ENCODE assay signal across 17 cellular contexts in genomic region chr9:130111805-130112204, GRCh38. TPM values are rescaled to one million over a fixed set of nuclear protein-coding genes. Genes with fewer than 3 reads are reported as not detected.
DNase-seq lines count a peak whose midpoint lies in the region; ATAC-seq and TF ChIP-seq lines count a peak whose summit lies in the region.
"Had no signal": no experiment of that assay in that cellular context is flagged by ENCODE, and none has a peak within 500 bp of the region (broad histone marks: within the 10 kb centered on the region; RNA-seq: fewer than 3 reads in every experiment).

No MANE protein-coding gene starts in this region.

- peaks cover 31% of the 10 kb centered on the region for H3K4me1 Mint-ChIP-seq in activated T-helper 1 cell treated with anti-CD3 and anti-CD28 coated beads, Interleukin-12 subunit alpha, Interleukin-12 subunit beta, Interleukin-2, Interleukin-4 antibody, amounts not matched to agents 30 ng/mL and 10 ng/mL and 1 ng/mL, durations not matched to agents 14 hours and 24 hours and 36 hours (ENCODE audit: low read depth)
- H3K4me1 Mint-ChIP-seq in neural crest cell (peaks cover 5% of the 10 kb centered on the region), CD14-positive monocyte (peaks cover 5% of the 10 kb centered on the region)

- DNase-seq in NCI-H2227 (lab: John Stamatoyannopoulos, UW; ENCODE audit: unreplicated experiment) (peak; percentile 37), NCI-H2227 treated with DMSO at 0.1 percent for 48 hours (lab: John Stamatoyannopoulos, UW) (no peak), DMS153 (lab: John Stamatoyannopoulos, UW) (peak; percentile 39), neural crest cell (ENCODE audit: low read depth, low spot score) (no peak), CD14-positive monocyte (ENCODE audit: low spot score) (no peak), sciatic nerve (ENCODE audit: low spot score) (no peak)
- no peak for DNase-seq in activated T-helper 1 cell treated with anti-CD3 and anti-CD28 coated beads, Interleukin-12 subunit alpha, Interleukin-12 subunit beta, Interleukin-2, Interleukin-4 antibody, amounts not matched to agents 30 ng/mL and 10 ng/mL and 1 ng/mL, durations not matched to agents 14 hours and 24 hours and 36 hours (ENCODE audit: low spot score)
- DNase-seq in effector CD8-positive, alpha-beta T cell (lab: John Stamatoyannopoulos, UW) = no peak
- DNase-seq: activated CD4-positive, alpha-beta T cell treated with anti-CD3 and anti-CD28 coated beads for 1 hour; activated naive CD8-positive, alpha-beta T cell treated with anti-CD3 and anti-CD28 coated beads, Interleukin-2, amount 10 ng/mL, durations not matched to agents 7 days and 5 days; esophagus squamous epithelium; KG1; naive B cell; NCI-H446; SJCRH30; stimulated activated CD4-positive, alpha-beta T cell treated with anti-CD3 and anti-CD28 coated beads, Interleukin-15, amount 100 ng/mL, for 24 hours had no signal

- H3K4me3 Mint-ChIP-seq in activated T-helper 1 cell treated with anti-CD3 and anti-CD28 coated beads, Interleukin-12 subunit alpha, Interleukin-12 subunit beta, Interleukin-2, Interleukin-4 antibody, amounts not matched to agents 30 ng/mL and 10 ng/mL and 1 ng/mL, durations not matched to agents 14 hours and 24 hours and 36 hours = no peak overlapping the region
- H3K4me3 Mint-ChIP-seq in neural crest cell (no peak overlapping the region), CD14-positive monocyte (no peak overlapping the region)
- H3K4me3 Mint-ChIP-seq: activated naive CD8-positive, alpha-beta T cell treated with anti-CD3 and anti-CD28 coated beads, Interleukin-2, amount 10 ng/mL, durations not matched to agents 7 days and 5 days; naive B cell; stimulated activated naive CD8-positive, alpha-beta T cell treated with anti-CD3 and anti-CD28 coated beads, Interleukin-15, Interleukin-2, amounts not matched to agents 100 ng/mL and 50 ng/mL, for 24 hours had no signal

- H3K9me3 Mint-ChIP-seq in activated T-helper 1 cell treated with anti-CD3 and anti-CD28 coated beads, Interleukin-12 subunit alpha, Interleukin-12 subunit beta, Interleukin-2, Interleukin-4 antibody, amounts not matched to agents 30 ng/mL and 10 ng/mL and 1 ng/mL, durations not matched to agents 14 hours and 24 hours and 36 hours = no peaks in the 10 kb centered on the region
- H3K9me3 Mint-ChIP-seq in neural crest cell = no peaks in the 10 kb centered on the region
- no peaks in the 10 kb centered on the region for H3K9me3 Mint-ChIP-seq in CD14-positive monocyte
- H3K9me3 Mint-ChIP-seq: activated naive CD8-positive, alpha-beta T cell treated with anti-CD3 and anti-CD28 coated beads, Interleukin-2, amount 10 ng/mL, durations not matched to agents 7 days and 5 days; naive B cell; stimulated activated naive CD8-positive, alpha-beta T cell treated with anti-CD3 and anti-CD28 coated beads, Interleukin-15, Interleukin-2, amounts not matched to agents 100 ng/mL and 50 ng/mL, for 24 hours had no signal

- intact Hi-C loops in activated T-helper 1 cell treated with anti-CD3 and anti-CD28 coated beads, Interleukin-12 subunit alpha, Interleukin-12 subunit beta, Interleukin-2, Interleukin-4 antibody, amounts not matched to agents 30 ng/mL and 10 ng/mL and 1 ng/mL, durations not matched to agents 14 hours and 24 hours and 36 hours (cut with micrococcal nuclease) = no loop called here
- intact Hi-C loops in CD14-positive monocyte (cut with micrococcal nuclease) (no loop called here), sciatic nerve (cut with DNase I) (no loop called here)

- H3K27me3 Mint-ChIP-seq in activated T-helper 1 cell treated with anti-CD3 and anti-CD28 coated beads, Interleukin-12 subunit alpha, Interleukin-12 subunit beta, Interleukin-2, Interleukin-4 antibody, amounts not matched to agents 30 ng/mL and 10 ng/mL and 1 ng/mL, durations not matched to agents 14 hours and 24 hours and 36 hours (ENCODE audit: insufficient read depth) = no peaks in the 10 kb centered on the region
- H3K27me3 Mint-ChIP-seq in neural crest cell (ENCODE audit: low read depth) (no peaks in the 10 kb centered on the region), CD14-positive monocyte (ENCODE audit: low read depth in 3 of 3) (peaks cover 0 to 3% (median 0%) of the 10 kb centered on the region in 3 donors)
- H3K27me3 Mint-ChIP-seq: activated naive CD8-positive, alpha-beta T cell treated with anti-CD3 and anti-CD28 coated beads, Interleukin-2, amount 10 ng/mL, durations not matched to agents 7 days and 5 days; naive B cell; stimulated activated naive CD8-positive, alpha-beta T cell treated with anti-CD3 and anti-CD28 coated beads, Interleukin-15, Interleukin-2, amounts not matched to agents 100 ng/mL and 50 ng/mL, for 24 hours had no signal

- no peak for TF ChIP-seq CTCF in neural crest cell (conservative IDR thresholded peaks at IDR 0.05)
- TF ChIP-seq CTCF in CD14-positive monocyte (IDR thresholded peaks at IDR 0.05) = no peak

- peak overlapping the region; percentile 62 for H3K27ac Mint-ChIP-seq in activated T-helper 1 cell treated with anti-CD3 and anti-CD28 coated beads, Interleukin-12 subunit alpha, Interleukin-12 subunit beta, Interleukin-2, Interleukin-4 antibody, amounts not matched to agents 30 ng/mL and 10 ng/mL and 1 ng/mL, durations not matched to agents 14 hours and 24 hours and 36 hours
- H3K27ac Mint-ChIP-seq in neural crest cell (ENCODE audit: unreplicated experiment) (peak overlapping the region; percentile 87), CD14-positive monocyte (peak overlapping the region in 1 of 7 donors; percentile 16)
- H3K27ac Mint-ChIP-seq: activated naive CD8-positive, alpha-beta T cell treated with anti-CD3 and anti-CD28 coated beads, Interleukin-2, amount 10 ng/mL, durations not matched to agents 7 days and 5 days; stimulated activated naive CD8-positive, alpha-beta T cell treated with anti-CD3 and anti-CD28 coated beads, Interleukin-15, Interleukin-2, amounts not matched to agents 100 ng/mL and 50 ng/mL, for 24 hours had no signal

- peaks cover 27% of the 10 kb centered on the region for H3K36me3 Mint-ChIP-seq in activated T-helper 1 cell treated with anti-CD3 and anti-CD28 coated beads, Interleukin-12 subunit alpha, Interleukin-12 subunit beta, Interleukin-2, Interleukin-4 antibody, amounts not matched to agents 30 ng/mL and 10 ng/mL and 1 ng/mL, durations not matched to agents 14 hours and 24 hours and 36 hours (ENCODE audit: low read depth)
- H3K36me3 Mint-ChIP-seq in neural crest cell (ENCODE audit: low read depth) = peaks cover 6% of the 10 kb centered on the region
- H3K36me3 Mint-ChIP-seq in CD14-positive monocyte = peaks cover 67 to 86% of the 10 kb centered on the region in 2 donors

- ATAC-seq in sciatic nerve = no peak

RNA-seq across cellular contexts. Expression of gene GPR107, which starts 58.1 kb away (rescaled TPM):
- total RNA-seq in activated T-helper 1 cell treated with anti-CD3 and anti-CD28 coated beads, Interleukin-12 subunit alpha, Interleukin-12 subunit beta, Interleukin-2, Interleukin-4 antibody, amounts not matched to agents 30 ng/mL and 10 ng/mL and 1 ng/mL, durations not matched to agents 14 hours and 24 hours and 36 hours = 23.1 and 24.9 TPM in 2 replicates
- 42.8 and 43.8 TPM in 2 replicates for total RNA-seq in neural crest cell
- polyA plus RNA-seq in CD14-positive monocyte = 1 to 10 TPM; 6.0 TPM
- total RNA-seq in sciatic nerve = 42.4 TPM

Comparison
In these comparisons a context has a peak if more than half of its experiments do, and no peak if none do; other contexts are left out.
1. DNase-seq: peak in NCI-H2227 (single experiment) and DMS153 (single experiment); none in NCI-H2227 treated with DMSO at 0.1 percent for 48 hours (single experiment), activated T-helper 1 cell treated with anti-CD3 and anti-CD28 coated beads, Interleukin-12 subunit alpha, Interleukin-12 subunit beta, Interleukin-2, Interleukin-4 antibody, amounts not matched to agents 30 ng/mL and 10 ng/mL and 1 ng/mL, durations not matched to agents 14 hours and 24 hours and 36 hours (single experiment), neural crest cell (single experiment), CD14-positive monocyte (single experiment), effector CD8-positive, alpha-beta T cell (single experiment) and sciatic nerve (single experiment).